ENCODE assay signal across 9 cellular contexts in genomic region chr4:76831475-76832390, GRCh38.
DNase-seq lines count a peak whose midpoint lies in the region; ATAC-seq and TF ChIP-seq lines count a peak whose summit lies in the region.
"Had no signal": no experiment of that assay in that cellular context is flagged by ENCODE, and none has a peak within 500 bp of the region (broad histone marks: within the 10 kb centered on the region; RNA-seq: fewer than 3 reads in every experiment).

No MANE protein-coding gene starts in this region.

- H3K27ac ChIP-seq in body of pancreas (peak overlapping the region; percentile 67 to 89 (median 84)), layer of hippocampus (ENCODE audit: low read depth, low read length) (peak overlapping the region; percentile 52)

- intact Hi-C loops in body of pancreas (cut with DNase I): no loop called here

- no peak overlapping the region for H3K4me3 Mint-ChIP-seq in activated T-cell treated with anti-CD3 and anti-CD28 coated beads, Interleukin-2, amount 50 U/mL, for 4 hours
- H3K4me3 Mint-ChIP-seq: activated CD4-positive, alpha-beta T cell treated with anti-CD3 and anti-CD28 coated beads, Interleukin-2, amount 10 ng/mL, durations not matched to agents 7 days and 5 days had no signal

- H3K36me3 Mint-ChIP-seq in activated T-cell treated with anti-CD3 and anti-CD28 coated beads, Interleukin-2, amount 50 U/mL, for 4 hours (ENCODE audit: insufficient read depth): no peaks in the 10 kb centered on the region

- H3K9ac ChIP-seq in skeletal muscle satellite cell (ENCODE audit: low read depth, low read length): peak overlapping the region; percentile 28

- H3K27me3 ChIP-seq in body of pancreas: no peaks in the 10 kb centered on the region
- no peaks in the 10 kb centered on the region for H3K27me3 ChIP-seq in layer of hippocampus (ENCODE audit: control insufficient read depth, insufficient read depth, low read length)
- no peaks in the 10 kb centered on the region for H3K27me3 ChIP-seq in skeletal muscle satellite cell (ENCODE audit: control insufficient read depth, insufficient read depth, low read length)
- H3K27me3 ChIP-seq in HAP-1 (ENCODE audit: low read depth): no peaks in the 10 kb centered on the region

- H3K36me3 ChIP-seq in body of pancreas (replicated peaks in 1 of 2; ENCODE audit: insufficient read depth in 1 of 2, low read depth in 2 of 2): no peaks in the 10 kb centered on the region
- no peaks in the 10 kb centered on the region for H3K36me3 ChIP-seq in skeletal muscle satellite cell (ENCODE audit: insufficient read depth, low read length)
- no peaks in the 10 kb centered on the region for H3K36me3 ChIP-seq in HAP-1 (replicated peaks)

- in situ Hi-C loops in HAP-1 (cut with MboI; ENCODE audit: low sequenced_read_pairs): no loop called here

- peak; percentile 2 for DNase-seq in ELR (ENCODE audit: low read depth)
- no peak for DNase-seq in body of pancreas
- no peak for DNase-seq in activated T-cell treated with anti-CD3 and anti-CD28 coated beads, Interleukin-2, amount 50 U/mL, for 4 hours
- DNase-seq in HAP-1 (ENCODE audit: low spot score in 2 of 2): no peak
- DNase-seq: activated CD4-positive, alpha-beta T cell treated with anti-CD3 and anti-CD28 coated beads, Interleukin-2, amount 10 ng/mL, durations not matched to agents 7 days and 5 days had no signal

- TF ChIP-seq CTCF in body of pancreas (IDR thresholded peaks at IDR 0.05): no peak

- H3K4me1 ChIP-seq in body of pancreas: peaks cover 22% of the 10 kb centered on the region
- H3K4me1 ChIP-seq in skeletal muscle satellite cell (ENCODE audit: control insufficient read depth, insufficient read depth, low read length): peaks cover 11% of the 10 kb centered on the region
- H3K4me1 ChIP-seq in HAP-1: no peaks in the 10 kb centered on the region

- H3K4me3 ChIP-seq in body of pancreas: no peak overlapping the region
- no peak overlapping the region for H3K4me3 ChIP-seq in skeletal muscle satellite cell (ENCODE audit: low read length)
- no peak overlapping the region for H3K4me3 ChIP-seq in HAP-1

- peak; percentile 14 for ATAC-seq in body of pancreas
- no peak for ATAC-seq in activated T-cell treated with anti-CD3 and anti-CD28 coated beads, Interleukin-2, amount 50 U/mL, for 4 hours
- ATAC-seq in GM18498 (IDR thresholded peaks at IDR 0.05; ENCODE audit: unreplicated experiment): no peak
- ATAC-seq in HG03025 (IDR thresholded peaks at IDR 0.05; ENCODE audit: low FRiP score, unreplicated experiment): no peak

- 77 to 82% methylated on average over 9 of the region's 9 CpGs for WGBS in body of pancreas, 2 donors

- H3K4me2 ChIP-seq in skeletal muscle satellite cell (ENCODE audit: low read length): peak overlapping the region; percentile 54

- TF ChIP-seq POLR2A in body of pancreas (IDR thresholded peaks at IDR 0.05): no peak

- H3K27me3 Mint-ChIP-seq in activated T-cell treated with anti-CD3 and anti-CD28 coated beads, Interleukin-2, amount 50 U/mL, for 4 hours (ENCODE audit: low read depth): no peaks in the 10 kb centered on the region
- H3K27me3 Mint-ChIP-seq: activated CD4-positive, alpha-beta T cell treated with anti-CD3 and anti-CD28 coated beads, Interleukin-2, amount 10 ng/mL, durations not matched to agents 7 days and 5 days had no signal

- H3K9me3 ChIP-seq in body of pancreas (no peaks in the 10 kb centered on the region), skeletal muscle satellite cell (replicated peaks; ENCODE audit: low read length) (no peaks in the 10 kb centered on the region), HAP-1 (no peaks in the 10 kb centered on the region)

- no peaks in the 10 kb centered on the region for H3K9me3 Mint-ChIP-seq in activated T-cell treated with anti-CD3 and anti-CD28 coated beads, Interleukin-2, amount 50 U/mL, for 4 hours
- H3K9me3 Mint-ChIP-seq: activated CD4-positive, alpha-beta T cell treated with anti-CD3 and anti-CD28 coated beads, Interleukin-2, amount 10 ng/mL, durations not matched to agents 7 days and 5 days had no signal

- H3K4me1 Mint-ChIP-seq in activated T-cell treated with anti-CD3 and anti-CD28 coated beads, Interleukin-2, amount 50 U/mL, for 4 hours (ENCODE audit: low read depth): no peaks in the 10 kb centered on the region
- H3K4me1 Mint-ChIP-seq: activated CD4-positive, alpha-beta T cell treated with anti-CD3 and anti-CD28 coated beads, Interleukin-2, amount 10 ng/mL, durations not matched to agents 7 days and 5 days had no signal
